Comparison of ENCODE assay signal across 11 cellular contexts in the genomic region with DNA sequence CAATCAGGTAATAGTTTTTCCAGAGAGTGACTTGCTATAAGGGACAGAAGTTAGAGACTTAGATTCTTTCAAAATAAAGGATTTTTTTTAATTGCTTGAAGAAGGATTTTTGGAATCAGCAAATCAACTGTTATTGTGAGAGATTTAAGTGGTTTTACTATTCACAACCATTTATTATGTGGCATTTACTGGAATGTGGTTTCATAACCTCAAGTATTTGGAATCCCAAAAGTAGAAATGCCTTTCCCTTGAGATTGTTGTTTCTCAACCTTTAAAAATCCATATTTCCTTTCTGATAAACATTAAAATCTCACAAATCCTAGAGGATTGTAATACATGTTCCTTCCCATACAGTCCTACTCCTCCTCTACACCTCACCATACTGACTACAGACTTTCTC. TPM values are rescaled to one million over a fixed set of nuclear protein-coding genes. Genes with fewer than 3 reads are reported as not detected.
DNase-seq lines count a peak whose midpoint lies in the region; ATAC-seq lines count a peak whose summit lies in the region.
"Had no signal": no experiment of that assay in that cellular context is flagged by ENCODE, and none has a peak within 500 bp of the region (broad histone marks: within the 10 kb centered on the region; RNA-seq: fewer than 3 reads in every experiment).

No MANE protein-coding gene starts in this region.

- intact Hi-C loops in activated CD4-positive, alpha-beta T cell treated with anti-CD3 and anti-CD28 coated beads for 36 hours (cut with DNase I, micrococcal nuclease) = loop anchor here (5.0 to 10.0 kb wide), 8 partner anchors 670 to 1880 kb away; partner anchors contain the start of genes LY75 (in 2 of the 2), RBMS1 (in 2 of the 2) and WDSUB1 (in 1 of the 2)

- CTCF ChIA-PET in activated CD4-positive, alpha-beta T cell treated with anti-CD3 and anti-CD28 coated beads for 36 hours (lab: Charles Lee) = no interaction called here

- peaks cover 79% of the 10 kb centered on the region for H3K4me1 Mint-ChIP-seq in activated CD4-positive, alpha-beta T cell treated with anti-CD3 and anti-CD28 coated beads for 36 hours

- H3K4me3 ChIP-seq in SK-N-MC = peak overlapping the region; percentile 40
- H3K4me3 ChIP-seq: A549 had no signal

- H3K9ac ChIP-seq in SK-N-MC (ENCODE audit: insufficient read length) = no peak overlapping the region

- H3K9me3 ChIP-seq in SK-N-MC (ENCODE audit: low read depth, low read length) = no peaks in the 10 kb centered on the region
- H3K9me3 ChIP-seq: A549 had no signal

- POLR2A ChIA-PET in activated CD4-positive, alpha-beta T cell treated with anti-CD3 and anti-CD28 coated beads for 36 hours (lab: Charles Lee) = no interaction called here

- H3K36me3 ChIP-seq in SK-N-MC (ENCODE audit: insufficient read depth, low read length) = peaks cover 26% of the 10 kb centered on the region

- in situ Hi-C loops in G401 (cut with HindIII; ENCODE audit: low sequenced_read_pairs) = no loop called here

- H3K27ac Mint-ChIP-seq in activated CD4-positive, alpha-beta T cell treated with anti-CD3 and anti-CD28 coated beads for 36 hours = peak overlapping the region; percentile 12

- ATAC-seq in activated CD4-positive, alpha-beta T cell treated with anti-CD3 and anti-CD28 coated beads for 36 hours = no peak
- ATAC-seq: A549 had no signal

- H3K27ac ChIP-seq in SK-N-MC = peak overlapping the region; percentile 76
- H3K27ac ChIP-seq: A549 had no signal

- no peak for DNase-seq in activated CD4-positive, alpha-beta T cell treated with anti-CD3 and anti-CD28 coated beads for 36 hours
- no peak for DNase-seq in activated CD4-positive, alpha-beta T cell treated with anti-CD3 and anti-CD28 coated beads, Interleukin-2, amount 50 U/mL, for 48 hours
- DNase-seq in SK-N-MC (ENCODE audit: low read depth, low spot score) (peak; percentile 83), fibroblast of peridontal ligament (ENCODE audit: extremely low read depth) (peak; percentile 94), stromal cell of bone marrow (ENCODE audit: low read depth) (peak; percentile 57), G401 (ENCODE audit: low spot score) (no peak), GOT3 (lab: John Stamatoyannopoulos, UW) (no peak)
- DNase-seq in stimulated activated naive CD4-positive, alpha-beta T cell (lab: John Stamatoyannopoulos, UW) = no peak
- DNase-seq: activated naive CD4-positive, alpha-beta T cell; NCI-H524 had no signal

- H3K36me3 Mint-ChIP-seq in activated CD4-positive, alpha-beta T cell treated with anti-CD3 and anti-CD28 coated beads for 36 hours (ENCODE audit: low read depth) = peaks cover 48% of the 10 kb centered on the region

- no peaks in the 10 kb centered on the region for H3K27me3 Mint-ChIP-seq in activated CD4-positive, alpha-beta T cell treated with anti-CD3 and anti-CD28 coated beads for 36 hours

- H3K4me3 Mint-ChIP-seq in activated CD4-positive, alpha-beta T cell treated with anti-CD3 and anti-CD28 coated beads for 36 hours = no peak overlapping the region

- H3K9me3 Mint-ChIP-seq in activated CD4-positive, alpha-beta T cell treated with anti-CD3 and anti-CD28 coated beads for 36 hours (ENCODE audit: low read depth) = no peaks in the 10 kb centered on the region

RNA-seq across cellular contexts. Expression of gene TANK, which starts 5.0 kb away (rescaled TPM):
- 10 to 100 TPM; 54.6 to 59.7 TPM for total RNA-seq in activated CD4-positive, alpha-beta T cell treated with anti-CD3 and anti-CD28 coated beads for 36 hours
- total RNA-seq in G401 (2014; rRNA removed; shearing (Covaris generic)) = 41.4 and 54.0 TPM in 2 replicates

Comparison
In these comparisons a context has a peak if more than half of its experiments do, and no peak if none do; other contexts are left out.
1. DNase-seq: peak in SK-N-MC (single experiment), fibroblast of peridontal ligament (single experiment) and stromal cell of bone marrow (single experiment); none in activated CD4-positive, alpha-beta T cell treated with anti-CD3 and anti-CD28 coated beads for 36 hours (single experiment), activated CD4-positive, alpha-beta T cell treated with anti-CD3 and anti-CD28 coated beads, Interleukin-2, amount 50 U/mL, for 48 hours (0 of 2), stimulated activated naive CD4-positive, alpha-beta T cell (0 of 6), G401 (single experiment) and GOT3 (single experiment).